ENCODE assay signal across 20 cellular contexts in the genomic region with DNA sequence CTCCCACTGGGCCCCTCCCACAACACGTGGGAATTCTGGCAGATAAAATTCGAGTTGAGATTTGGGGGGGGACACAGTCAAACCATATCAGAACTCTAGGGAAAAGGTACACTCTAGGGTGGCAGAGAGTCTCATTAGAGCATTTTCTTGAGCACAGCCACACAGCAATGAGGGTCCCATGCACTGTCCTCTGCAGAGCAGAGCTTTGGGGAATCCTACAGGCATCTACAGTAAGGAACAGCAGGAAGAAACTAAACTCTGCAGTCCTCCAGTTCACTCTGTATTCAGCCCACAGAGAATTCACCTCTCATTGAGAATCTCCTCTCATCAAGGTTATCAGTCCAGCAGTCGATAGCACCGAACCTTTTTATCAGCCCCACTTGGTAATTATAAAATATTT.
DNase-seq lines count a peak whose midpoint lies in the region; ATAC-seq, FAIRE-seq and TF ChIP-seq lines count a peak whose summit lies in the region.
"Had no signal": no experiment of that assay in that cellular context is flagged by ENCODE, and none has a peak within 500 bp of the region (broad histone marks: within the 10 kb centered on the region; RNA-seq: fewer than 3 reads in every experiment).

No MANE protein-coding gene starts in this region.

- FAIRE-seq in GM19239 (lab: Jason Lieb, UNC) (peak; percentile 47), H1 (lab: Jason Lieb, UNC) (no peak), RCC 7860 (lab: Jason Lieb, UNC) (no peak)
- FAIRE-seq: GM12892, K562 had no signal

- no peak overlapping the region for H3K23ac ChIP-seq in H1 (ENCODE audit: insufficient read length)

- peak overlapping the region; percentile 17 to 82; a peak in 3 of 4 replicates for H3K4me2 ChIP-seq in H1 (ENCODE audit: insufficient read depth in 1 of 2, low read depth in 2 of 2, low read length in 2 of 2)
- H3K4me2 ChIP-seq in hepatocyte, result no peak overlapping the region
- H3K4me2 ChIP-seq: BLaER1 had no signal

- no peak overlapping the region for H3K4ac ChIP-seq in H1 (replicated peaks; ENCODE audit: insufficient read length, low read depth, low read length)

- H4K20me1 ChIP-seq in H1 (replicated peaks in 1 of 2; ENCODE audit: control insufficient read depth in 1 of 2, insufficient read depth in 2 of 2, low read length in 2 of 2) (no peaks in the 10 kb centered on the region), hepatocyte (ENCODE audit: insufficient read depth, poor library complexity, severe bottlenecking) (no peaks in the 10 kb centered on the region)
- H4K20me1 ChIP-seq: BLaER1 had no signal

- H3K4me1 Mint-ChIP-seq in activated naive CD4-positive, alpha-beta T cell treated with anti-CD3 and anti-CD28 coated beads for 36 hours (ENCODE audit: low read depth), result no peaks in the 10 kb centered on the region
- H3K4me1 Mint-ChIP-seq: CD14-positive monocyte; CD4-positive, alpha-beta memory T cell had no signal

- H3K79me2 ChIP-seq in H1 (ENCODE audit: control insufficient read depth in 1 of 2, insufficient read depth in 2 of 2, low read length in 2 of 2), result no peaks in the 10 kb centered on the region
- no peaks in the 10 kb centered on the region for H3K79me2 ChIP-seq in hepatocyte

- no peak overlapping the region for H4K5ac ChIP-seq in H1 (ENCODE audit: insufficient read length, low read depth, low read length)

- H3K27ac ChIP-seq in HUES6 (ENCODE audit: low read depth, low read length) (0 out of 2 replicates have a peak overlapping the region, but pooled peaks have one; percentile 36), H1 (ENCODE audit: low read depth, low read length) (peak overlapping the region; percentile 64; the same call in 1 of the 2 replicates), iPS-20b (ENCODE audit: low read length) (no peak overlapping the region), hepatocyte (no peak overlapping the region)
- H3K27ac ChIP-seq: 22Rv1, BLaER1 had no signal

- H3K18ac ChIP-seq in H1 (ENCODE audit: extremely low read depth, low read length), result peak overlapping the region; percentile 73; the same call in 1 of the 2 replicates

- no peak overlapping the region for H3K27ac Mint-ChIP-seq in activated naive CD4-positive, alpha-beta T cell treated with anti-CD3 and anti-CD28 coated beads for 36 hours
- H3K27ac Mint-ChIP-seq: CD14-positive monocyte; CD4-positive, alpha-beta memory T cell; HFFc6 had no signal

- H3K23me2 ChIP-seq in H1 (ENCODE audit: low read depth, low read length), result no peaks in the 10 kb centered on the region

- peak overlapping the region; percentile 91; the same call in 1 of the 2 replicates for H2BK12ac ChIP-seq in H1 (ENCODE audit: low read depth, low read length)

- no peaks in the 10 kb centered on the region for H3K27me3 ChIP-seq in HUES6 (ENCODE audit: control insufficient read depth, insufficient read depth, low read length)
- no peaks in the 10 kb centered on the region for H3K27me3 ChIP-seq in H1 (replicated peaks in 1 of 4; ENCODE audit: control insufficient read depth in 3 of 4, extremely low read depth in 1 of 4, insufficient read depth in 3 of 4, low read length in 3 of 4)
- no peaks in the 10 kb centered on the region for H3K27me3 ChIP-seq in iPS-20b (ENCODE audit: insufficient read depth, low read length)
- no peaks in the 10 kb centered on the region for H3K27me3 ChIP-seq in hepatocyte
- H3K27me3 ChIP-seq: BLaER1 had no signal

- H3K14ac ChIP-seq in H1 (ENCODE audit: insufficient read length), result no peak overlapping the region

- ATAC-seq in HG02938 (IDR thresholded peaks at IDR 0.05; ENCODE audit: unreplicated experiment), result no peak
- ATAC-seq: K562 had no signal

- no peak for TF ChIP-seq POLR2A in H1 (IDR thresholded peaks at IDR 0.05; ENCODE audit: control extremely low read depth in 1 of 2, low read depth in 2 of 2, low read length in 2 of 2)

- no peaks in the 10 kb centered on the region for H3K36me3 Mint-ChIP-seq in activated naive CD4-positive, alpha-beta T cell treated with anti-CD3 and anti-CD28 coated beads for 36 hours (ENCODE audit: low read depth)
- H3K36me3 Mint-ChIP-seq: CD14-positive monocyte; CD4-positive, alpha-beta memory T cell had no signal

- POLR2A ChIA-PET in H1 (lab: Charles Lee; ENCODE audit: partially characterized antibody), result no interaction called here

- H3K4me3 ChIP-seq in HUES6 (ENCODE audit: low read depth, low read length) (no peak overlapping the region), H1 (ENCODE audit: extremely low read depth in 1 of 4, insufficient read depth in 2 of 4, low read depth in 3 of 4, low read length in 4 of 4) (peak overlapping the region in 1 of 4 experiments; percentile 27; a peak in 1 of 8 replicates), iPS-20b (ENCODE audit: low read length) (peak overlapping the region; percentile 0; the same call in 1 of the 2 replicates), hepatocyte (no peak overlapping the region)
- H3K4me3 ChIP-seq: BLaER1, K562 had no signal

- H2BK5ac ChIP-seq in H1 (ENCODE audit: low read depth, low read length), result peak overlapping the region; percentile 38; the same call in 1 of the 2 replicates

- no peaks in the 10 kb centered on the region for H3K36me3 ChIP-seq in HUES6 (ENCODE audit: control insufficient read depth, insufficient read depth, low read length)
- H3K36me3 ChIP-seq in H1 (ENCODE audit: control insufficient read depth in 2 of 4, insufficient read depth in 4 of 4, low read length in 3 of 4), result no peaks in the 10 kb centered on the region
- H3K36me3 ChIP-seq in iPS-20b (ENCODE audit: insufficient read depth, low read depth, low read length), result no peaks in the 10 kb centered on the region
- no peaks in the 10 kb centered on the region for H3K36me3 ChIP-seq in hepatocyte (replicated peaks; ENCODE audit: insufficient read depth, low read depth)
- H3K36me3 ChIP-seq: BLaER1 had no signal

- H3K9me3 Mint-ChIP-seq in activated naive CD4-positive, alpha-beta T cell treated with anti-CD3 and anti-CD28 coated beads for 36 hours, result no peaks in the 10 kb centered on the region
- H3K9me3 Mint-ChIP-seq: HFFc6 had no signal

- TF ChIP-seq RAD21 in H1 (IDR thresholded peaks at IDR 0.05 in 1 of 2, conservative IDR thresholded peaks at IDR 0.05 in 1 of 2; ENCODE audit: low read depth in 2 of 2, low read length in 2 of 2), result no peak

- CTCF ChIA-PET in H1 (lab: Charles Lee; ENCODE audit: partially characterized antibody), result interaction anchor here (2.1 kb wide), 1 partner anchor 10 kb away, joined by 6 read pairs; no protein-coding TSS in a partner anchor
- CTCF ChIA-PET in activated naive CD4-positive, alpha-beta T cell treated with anti-CD3 and anti-CD28 coated beads for 36 hours (lab: Charles Lee), result no interaction called here

- no peaks in the 10 kb centered on the region for H3K9me3 ChIP-seq in HUES6 (ENCODE audit: control insufficient read depth, insufficient read depth, low read depth, low read length)
- H3K9me3 ChIP-seq in H1 (ENCODE audit: insufficient read depth in 2 of 2, low read depth in 1 of 2, low read length in 1 of 2), result no peaks in the 10 kb centered on the region
- H3K9me3 ChIP-seq in iPS-20b (ENCODE audit: insufficient read depth, low read depth, low read length), result no peaks in the 10 kb centered on the region
- no peaks in the 10 kb centered on the region for H3K9me3 ChIP-seq in hepatocyte (ENCODE audit: low read depth)
- H3K9me3 ChIP-seq: BLaER1 had no signal

- no peak overlapping the region for H3K9ac ChIP-seq in HUES6 (ENCODE audit: low read length)
- H3K9ac ChIP-seq in H1 (replicated peaks in 1 of 4; ENCODE audit: extremely low read depth in 1 of 4, low read depth in 3 of 4, low read length in 3 of 4), result no peak overlapping the region
- peak overlapping the region; percentile 33; the same call in 1 of the 2 replicates for H3K9ac ChIP-seq in iPS-20b (ENCODE audit: low read depth, low read length)
- H3K9ac ChIP-seq: BLaER1 had no signal

- TF ChIP-seq CTCF in H1 (IDR thresholded peaks at IDR 0.05; ENCODE audit: control extremely low read depth in 1 of 3, insufficient read depth in 1 of 3, low read depth in 1 of 3, low read length in 3 of 3) (no peak), hepatocyte (IDR thresholded peaks at IDR 0.05; ENCODE audit: poor library complexity) (no peak)

- no peak overlapping the region for H2BK120ac ChIP-seq in H1 (replicated peaks; ENCODE audit: low read depth, low read length)

- H3K27me3 Mint-ChIP-seq in activated naive CD4-positive, alpha-beta T cell treated with anti-CD3 and anti-CD28 coated beads for 36 hours (ENCODE audit: low read depth), result no peaks in the 10 kb centered on the region
- H3K27me3 Mint-ChIP-seq: CD4-positive, alpha-beta memory T cell had no signal

- WGBS in H1 (ENCODE audit: extremely low coverage in 1 of 2, insufficient coverage in 1 of 2, insufficient read length in 1 of 2, insufficient replicate concordance in 2 of 2, low coverage in 1 of 2, low lambda C conversion rate in 2 of 2, missing lambda C conversion rate in 1 of 2), 2 experiments, result 75% methylated on average over 4 of the region's 4 CpGs; no CpG with 5 or more reads in 1 of the 2 experiments
- 88% methylated on average over 4 of the region's 4 CpGs for WGBS in hepatocyte (ENCODE audit: low lambda C conversion rate, missing lambda C conversion rate)

- peak overlapping the region; percentile 32 for H4K91ac ChIP-seq in H1 (replicated peaks; ENCODE audit: insufficient read length, low read length)

- TF ChIP-seq EP300 in H1 (IDR thresholded peaks at IDR 0.05; ENCODE audit: borderline replicate concordance in 1 of 2, low read depth in 2 of 2, low read length in 2 of 2), result no peak

- DNase-seq in GM19239 (ENCODE audit: insufficient read length, low spot score), result no peak
- DNase-seq in H1 (ENCODE audit: low read depth in 1 of 2, low spot score in 2 of 2), result no peak
- no peak for DNase-seq in activated naive CD4-positive, alpha-beta T cell treated with anti-CD3 and anti-CD28 coated beads for 36 hours
- DNase-seq in RCC 7860 (ENCODE audit: low spot score), result no peak
- no peak for DNase-seq in hepatocyte (ENCODE audit: low spot score)
- DNase-seq: CD4-positive, alpha-beta memory T cell; DMS153; DMS79; GDM1; HCEC 1CT; HFFc6; IMR-90 had no signal

- H2AFZ ChIP-seq in H1 (ENCODE audit: low read length), result 0 out of 2 replicates have a peak overlapping the region, but pooled peaks have one; percentile 24
- no peak overlapping the region for H2AFZ ChIP-seq in hepatocyte

- no peaks in the 10 kb centered on the region for H3K79me1 ChIP-seq in H1 (ENCODE audit: low read depth, low read length)

- no peak overlapping the region for H3K4me3 Mint-ChIP-seq in activated naive CD4-positive, alpha-beta T cell treated with anti-CD3 and anti-CD28 coated beads for 36 hours
- H3K4me3 Mint-ChIP-seq: CD14-positive monocyte; CD4-positive, alpha-beta memory T cell; HFFc6 had no signal

- no peak overlapping the region for H4K8ac ChIP-seq in H1 (ENCODE audit: extremely low read depth, insufficient read depth, low read length)

- H3K4me1 ChIP-seq in HUES6 (ENCODE audit: control insufficient read depth, insufficient read depth, low read length) (peaks cover 10% of the 10 kb centered on the region), H1 (replicated peaks in 1 of 4; ENCODE audit: control insufficient read depth in 3 of 4, insufficient read depth in 4 of 4, low read length in 3 of 4) (peaks cover 0 to 17% (median 6%) of the 10 kb centered on the region in 4 experiments; a peak in 5 of 7 replicates), iPS-20b (ENCODE audit: insufficient read depth, low read length) (peaks cover 13% of the 10 kb centered on the region), hepatocyte (ENCODE audit: insufficient read depth) (no peaks in the 10 kb centered on the region)
- H3K4me1 ChIP-seq: BLaER1 had no signal

- H3K56ac ChIP-seq in H1 (replicated peaks; ENCODE audit: insufficient read length, low read depth, low read length), result no peak overlapping the region

- H2BK15ac ChIP-seq in H1 (ENCODE audit: low read length), result no peak overlapping the region

- H2AK5ac ChIP-seq in H1 (ENCODE audit: low read depth, low read length), result no peak overlapping the region

- peak overlapping the region; percentile 44; the same call in 1 of the 2 replicates for H2BK20ac ChIP-seq in H1 (ENCODE audit: low read length)

- intact Hi-C loops in activated naive CD4-positive, alpha-beta T cell treated with anti-CD3 and anti-CD28 coated beads for 36 hours (cut with micrococcal nuclease), result no loop called here

- no peaks in the 10 kb centered on the region for H3K9me2 ChIP-seq in hepatocyte (replicated peaks; ENCODE audit: insufficient read depth)

Comparison
In these comparisons a context has a peak if more than half of its experiments do, and no peak if none do; other contexts are left out.
1. H3K27ac ChIP-seq: peak in HUES6 (single experiment) and H1 (single experiment); none in iPS-20b (single experiment) and hepatocyte (single experiment).